In the genomic region with DNA sequence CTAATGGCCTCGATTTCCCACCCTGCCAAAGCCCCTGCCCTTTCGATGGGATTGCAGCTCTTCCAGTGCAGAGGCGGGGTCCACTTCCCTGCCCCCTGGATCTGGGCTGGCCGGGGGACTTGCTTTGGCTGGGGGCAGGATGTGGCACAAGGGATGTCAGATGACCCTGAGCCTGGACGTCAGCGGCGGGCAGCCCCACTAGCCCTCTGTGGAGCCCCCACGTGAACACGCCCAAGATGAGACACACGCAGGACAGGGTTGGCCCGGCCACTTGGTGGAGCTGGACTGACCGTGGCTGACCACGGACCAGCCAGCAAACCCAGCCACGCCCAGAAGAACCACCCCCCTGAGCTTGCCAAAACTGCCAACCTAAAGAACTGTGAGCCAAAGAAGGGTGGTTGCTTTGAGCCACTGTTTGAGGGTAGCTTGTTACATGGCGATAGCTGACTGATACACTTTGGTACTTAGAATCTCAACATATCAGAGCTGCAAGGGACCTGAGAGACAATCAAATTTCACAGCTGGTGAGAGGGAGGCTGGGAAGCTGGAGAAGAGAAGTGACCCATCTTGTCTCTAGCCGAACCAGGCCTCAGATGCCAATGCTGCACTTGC, we compare ENCODE assay signal across 2 cellular contexts.
A peak's percentile ranks its signal among the peaks of the same experiment; 100 is the strongest.
TF ChIP-seq lines count a peak whose summit lies in the region.

No MANE protein-coding gene starts in this region.

TF ChIP-seq in IMR-90, 13 proteins besides CTCF, POLR2A, EP300 and RAD21:
- TF ChIP-seq RCOR1 (IDR thresholded peaks at IDR 0.05; ENCODE audit: insufficient replicate concordance, low read length) = no peak
- TF ChIP-seq NFE2L2 (IDR thresholded peaks at IDR 0.05; ENCODE audit: low read depth, low read length) = no peak
- TF ChIP-seq FOS (IDR thresholded peaks at IDR 0.05; ENCODE audit: low read depth, low read length) = no peak
- no peak for TF ChIP-seq RFX5 (IDR thresholded peaks at IDR 0.05; ENCODE audit: low read depth, low read length)
- no peak for TF ChIP-seq CEBPB (IDR thresholded peaks at IDR 0.05; ENCODE audit: low read depth, low read length)
- TF ChIP-seq MAZ (IDR thresholded peaks at IDR 0.05; ENCODE audit: borderline replicate concordance, low read depth, low read length) = no peak
- TF ChIP-seq, protein P1, sequence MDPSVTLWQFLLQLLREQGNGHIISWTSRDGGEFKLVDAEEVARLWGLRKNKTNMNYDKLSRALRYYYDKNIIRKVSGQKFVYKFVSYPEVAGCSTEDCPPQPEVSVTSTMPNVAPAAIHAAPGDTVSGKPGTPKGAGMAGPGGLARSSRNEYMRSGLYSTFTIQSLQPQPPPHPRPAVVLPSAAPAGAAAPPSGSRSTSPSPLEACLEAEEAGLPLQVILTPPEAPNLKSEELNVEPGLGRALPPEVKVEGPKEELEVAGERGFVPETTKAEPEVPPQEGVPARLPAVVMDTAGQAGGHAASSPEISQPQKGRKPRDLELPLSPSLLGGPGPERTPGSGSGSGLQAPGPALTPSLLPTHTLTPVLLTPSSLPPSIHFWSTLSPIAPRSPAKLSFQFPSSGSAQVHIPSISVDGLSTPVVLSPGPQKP (IDR thresholded peaks at IDR 0.05; ENCODE audit: borderline replicate concordance, low read depth, low read length) = no peak
- TF ChIP-seq CHD1 (IDR thresholded peaks at IDR 0.05; ENCODE audit: low read depth, low read length) = no peak
- no peak for TF ChIP-seq SMC3 (IDR thresholded peaks at IDR 0.05; ENCODE audit: low read depth, low read length)
- TF ChIP-seq, protein P2, sequence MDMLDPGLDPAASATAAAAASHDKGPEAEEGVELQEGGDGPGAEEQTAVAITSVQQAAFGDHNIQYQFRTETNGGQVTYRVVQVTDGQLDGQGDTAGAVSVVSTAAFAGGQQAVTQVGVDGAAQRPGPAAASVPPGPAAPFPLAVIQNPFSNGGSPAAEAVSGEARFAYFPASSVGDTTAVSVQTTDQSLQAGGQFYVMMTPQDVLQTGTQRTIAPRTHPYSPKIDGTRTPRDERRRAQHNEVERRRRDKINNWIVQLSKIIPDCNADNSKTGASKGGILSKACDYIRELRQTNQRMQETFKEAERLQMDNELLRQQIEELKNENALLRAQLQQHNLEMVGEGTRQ (IDR thresholded peaks at IDR 0.05; ENCODE audit: low read depth, low read length) = no peak

TF ChIP-seq in K562, 482 proteins besides CTCF, POLR2A, EP300 and RAD21:
- peak in 1 of 2 experiments; percentile 57; a peak in 1 of 3 replicates for TF ChIP-seq CBX3 (IDR thresholded peaks at IDR 0.05; ENCODE audit: borderline replicate concordance in 1 of 2, low read length in 2 of 2)
- TF ChIP-seq, protein P3, sequence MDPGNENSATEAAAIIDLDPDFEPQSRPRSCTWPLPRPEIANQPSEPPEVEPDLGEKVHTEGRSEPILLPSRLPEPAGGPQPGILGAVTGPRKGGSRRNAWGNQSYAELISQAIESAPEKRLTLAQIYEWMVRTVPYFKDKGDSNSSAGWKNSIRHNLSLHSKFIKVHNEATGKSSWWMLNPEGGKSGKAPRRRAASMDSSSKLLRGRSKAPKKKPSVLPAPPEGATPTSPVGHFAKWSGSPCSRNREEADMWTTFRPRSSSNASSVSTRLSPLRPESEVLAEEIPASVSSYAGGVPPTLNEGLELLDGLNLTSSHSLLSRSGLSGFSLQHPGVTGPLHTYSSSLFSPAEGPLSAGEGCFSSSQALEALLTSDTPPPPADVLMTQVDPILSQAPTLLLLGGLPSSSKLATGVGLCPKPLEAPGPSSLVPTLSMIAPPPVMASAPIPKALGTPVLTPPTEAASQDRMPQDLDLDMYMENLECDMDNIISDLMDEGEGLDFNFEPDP (CRISPR knock-in tag; IDR thresholded peaks at IDR 0.05) = no peak
- TF ChIP-seq POLR2G (IDR thresholded peaks at IDR 0.05; ENCODE audit: low read depth, low read length) = peak; percentile 66
- TF ChIP-seq KLF16 (IDR thresholded peaks at IDR 0.05) = no peak
- TF ChIP-seq BMI1 (IDR thresholded peaks at IDR 0.05; ENCODE audit: low read length) = no peak
- TF ChIP-seq, protein P4, sequence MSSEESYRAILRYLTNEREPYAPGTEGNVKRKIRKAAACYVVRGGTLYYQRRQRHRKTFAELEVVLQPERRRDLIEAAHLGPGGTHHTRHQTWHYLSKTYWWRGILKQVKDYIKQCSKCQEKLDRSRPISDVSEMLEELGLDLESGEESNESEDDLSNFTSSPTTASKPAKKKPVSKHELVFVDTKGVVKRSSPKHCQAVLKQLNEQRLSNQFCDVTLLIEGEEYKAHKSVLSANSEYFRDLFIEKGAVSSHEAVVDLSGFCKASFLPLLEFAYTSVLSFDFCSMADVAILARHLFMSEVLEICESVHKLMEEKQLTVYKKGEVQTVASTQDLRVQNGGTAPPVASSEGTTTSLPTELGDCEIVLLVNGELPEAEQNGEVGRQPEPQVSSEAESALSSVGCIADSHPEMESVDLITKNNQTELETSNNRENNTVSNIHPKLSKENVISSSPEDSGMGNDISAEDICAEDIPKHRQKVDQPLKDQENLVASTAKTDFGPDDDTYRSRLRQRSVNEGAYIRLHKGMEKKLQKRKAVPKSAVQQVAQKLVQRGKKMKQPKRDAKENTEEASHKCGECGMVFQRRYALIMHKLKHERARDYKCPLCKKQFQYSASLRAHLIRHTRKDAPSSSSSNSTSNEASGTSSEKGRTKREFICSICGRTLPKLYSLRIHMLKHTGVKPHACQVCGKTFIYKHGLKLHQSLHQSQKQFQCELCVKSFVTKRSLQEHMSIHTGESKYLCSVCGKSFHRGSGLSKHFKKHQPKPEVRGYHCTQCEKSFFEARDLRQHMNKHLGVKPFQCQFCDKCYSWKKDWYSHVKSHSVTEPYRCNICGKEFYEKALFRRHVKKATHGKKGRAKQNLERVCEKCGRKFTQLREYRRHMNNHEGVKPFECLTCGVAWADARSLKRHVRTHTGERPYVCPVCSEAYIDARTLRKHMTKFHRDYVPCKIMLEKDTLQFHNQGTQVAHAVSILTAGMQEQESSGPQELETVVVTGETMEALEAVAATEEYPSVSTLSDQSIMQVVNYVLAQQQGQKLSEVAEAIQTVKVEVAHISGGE (CRISPR knock-in tag; IDR thresholded peaks at IDR 0.05) = no peak
- TF ChIP-seq BCOR (IDR thresholded peaks at IDR 0.05) = peak; percentile 36; the same call in 1 of the 2 replicates
- TF ChIP-seq PHF21A (IDR thresholded peaks at IDR 0.05; ENCODE audit: borderline replicate concordance, low read depth) = no peak
- TF ChIP-seq PRMT5 (CRISPR knock-in tag; IDR thresholded peaks at IDR 0.05) = no peak
- TF ChIP-seq ZNF121 (CRISPR knock-in tag; conservative IDR thresholded peaks at IDR 0.05) = no peak
- TF ChIP-seq MAFK (IDR thresholded peaks at IDR 0.05; ENCODE audit: low read length) = no peak
- TF ChIP-seq, protein P5, sequence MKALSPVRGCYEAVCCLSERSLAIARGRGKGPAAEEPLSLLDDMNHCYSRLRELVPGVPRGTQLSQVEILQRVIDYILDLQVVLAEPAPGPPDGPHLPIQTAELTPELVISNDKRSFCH (CRISPR knock-in tag; IDR thresholded peaks at IDR 0.05) = no peak
- TF ChIP-seq, protein P5 (tag; IDR thresholded peaks at IDR 0.05) = no peak
- TF ChIP-seq, protein P6, sequence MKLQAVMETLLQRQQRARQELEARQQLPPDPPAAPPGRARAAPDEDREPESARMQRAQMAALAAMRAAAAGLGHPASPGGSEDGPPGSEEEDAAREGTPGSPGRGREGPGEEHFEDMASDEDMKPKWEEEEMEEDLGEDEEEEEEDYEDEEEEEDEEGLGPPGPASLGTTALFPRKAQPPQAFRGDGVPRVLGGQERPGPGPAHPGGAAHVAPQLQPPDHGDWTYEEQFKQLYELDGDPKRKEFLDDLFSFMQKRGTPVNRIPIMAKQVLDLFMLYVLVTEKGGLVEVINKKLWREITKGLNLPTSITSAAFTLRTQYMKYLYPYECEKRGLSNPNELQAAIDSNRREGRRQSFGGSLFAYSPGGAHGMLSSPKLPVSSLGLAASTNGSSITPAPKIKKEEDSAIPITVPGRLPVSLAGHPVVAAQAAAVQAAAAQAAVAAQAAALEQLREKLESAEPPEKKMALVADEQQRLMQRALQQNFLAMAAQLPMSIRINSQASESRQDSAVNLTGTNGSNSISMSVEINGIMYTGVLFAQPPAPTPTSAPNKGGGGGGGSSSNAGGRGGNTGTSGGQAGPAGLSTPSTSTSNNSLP (IDR thresholded peaks at IDR 0.05; ENCODE audit: borderline replicate concordance, low read depth, low read length) = no peak
- TF ChIP-seq HOXB6 (CRISPR knock-in tag; IDR thresholded peaks at IDR 0.05; ENCODE audit: borderline replicate concordance) = no peak
- TF ChIP-seq TRIM28 (IDR thresholded peaks at IDR 0.05) = peak; percentile 42; the same call in 1 of the 2 replicates
- no peak for TF ChIP-seq HDAC1 (IDR thresholded peaks at IDR 0.05)
- TF ChIP-seq KDM1A (IDR thresholded peaks at IDR 0.05) = 0 out of 4 replicates have a peak, but pooled peaks of 1 of the 2 experiments have one; percentile 7
